In genomic region chr20:53831228-53831627, GRCh38 we compare ENCODE assay signal across 1 cellular context.
TF ChIP-seq lines count a peak whose summit lies in the region.

No MANE protein-coding gene starts in this region.

TF ChIP-seq in K562, 482 proteins besides CTCF, POLR2A, EP300 and RAD21 (continued from another document):
- TF ChIP-seq ZBTB11 (CRISPR knock-in tag; IDR thresholded peaks at IDR 0.05) = peak in 1 of 3 experiments; percentile 72; a peak in 1 of 6 replicates
- TF ChIP-seq CAMTA2 (CRISPR knock-in tag; conservative IDR thresholded peaks at IDR 0.05) = no peak
- no peak for TF ChIP-seq NKRF (IDR thresholded peaks at IDR 0.05; ENCODE audit: borderline replicate concordance)
- no peak for TF ChIP-seq ZNF398 (CRISPR knock-in tag; IDR thresholded peaks at IDR 0.05)
- no peak for TF ChIP-seq LCOR (CRISPR knock-in tag; IDR thresholded peaks at IDR 0.05)
- no peak for TF ChIP-seq AFF4 (CRISPR knock-in tag; IDR thresholded peaks at IDR 0.05)
